Comparison of ENCODE assay signal across 24 cellular contexts in the genomic region with DNA sequence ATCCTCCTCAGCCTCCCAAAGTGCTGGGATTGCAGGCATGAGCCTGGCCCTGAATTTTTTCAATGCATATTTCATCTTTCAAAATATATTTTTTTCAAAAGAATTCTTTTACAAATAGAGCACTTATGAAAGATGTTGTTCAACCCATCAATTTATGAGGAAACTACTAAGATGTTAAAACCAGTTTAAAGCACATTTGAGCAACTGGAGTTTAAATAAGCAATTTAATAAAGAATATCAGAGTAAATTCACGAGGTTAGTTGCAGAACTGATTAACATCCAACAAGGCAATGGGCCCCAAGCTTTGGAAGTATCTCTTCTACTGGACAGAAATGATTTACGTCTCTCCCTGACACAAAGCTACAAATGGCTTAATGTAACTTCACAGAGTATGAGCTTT. TPM values are rescaled to one million over a fixed set of nuclear protein-coding genes. Genes with fewer than 3 reads are reported as not detected.
DNase-seq lines count a peak whose midpoint lies in the region; ATAC-seq, FAIRE-seq and TF ChIP-seq lines count a peak whose summit lies in the region.
"Had no signal": no experiment of that assay in that cellular context is flagged by ENCODE, and none has a peak within 500 bp of the region (broad histone marks: within the 10 kb centered on the region; RNA-seq: fewer than 3 reads in every experiment).

No MANE protein-coding gene starts in this region.

- no peak overlapping the region for H3K4me3 ChIP-seq in HepG2 (replicated peaks in 1 of 3; ENCODE audit: insufficient read depth in 1 of 3, low read depth in 2 of 3, low read length in 3 of 3)
- no peak overlapping the region for H3K4me3 ChIP-seq in right lobe of liver
- no peak overlapping the region for H3K4me3 ChIP-seq in HEK293 (ENCODE audit: low read depth, low read length)
- peak overlapping the region; percentile 53 for H3K4me3 ChIP-seq in endodermal cell (ENCODE audit: low read length)

- TF ChIP-seq POLR2A in HepG2 (IDR thresholded peaks at IDR 0.05; ENCODE audit: insufficient read depth in 1 of 2, low read depth in 2 of 2, low read length in 2 of 2) (no peak), right lobe of liver (IDR thresholded peaks at IDR 0.05) (no peak)

- TF ChIP-seq EP300 in HepG2 (IDR thresholded peaks at IDR 0.05; ENCODE audit: low read depth in 2 of 2, low read length in 2 of 2) (no peak), HepG2 (CRISPR knock-in tag; IDR thresholded peaks at IDR 0.05; ENCODE audit: borderline replicate concordance) (no peak)

- no peaks in the 10 kb centered on the region for H3K79me2 ChIP-seq in HepG2 (ENCODE audit: insufficient read depth, low read length)

- H3K27me3 ChIP-seq in HepG2 (ENCODE audit: control insufficient read depth in 1 of 2, insufficient read depth in 2 of 2, low read length in 2 of 2) (no peaks in the 10 kb centered on the region), right lobe of liver (no peaks in the 10 kb centered on the region), endodermal cell (ENCODE audit: control insufficient read depth, insufficient read depth, low read length, poor library complexity, severe bottlenecking) (no peaks in the 10 kb centered on the region)
- H3K27me3 ChIP-seq: BE2C; BLaER1 treated with 17β-estradiol and CSF1 and Interleukin-3, amounts not matched to agents 10 nM and 100 nM had no signal

- no peak for FAIRE-seq in HepG2 (lab: Jason Lieb, UNC)
- FAIRE-seq: A204.1, D721Med, G401.6, GM12891 had no signal

- no peak for DNase-seq in HepG2 (ENCODE audit: low spot score)
- no peak for DNase-seq in right lobe of liver
- no peak for DNase-seq in endodermal cell
- DNase-seq in NOMO-1 (lab: John Stamatoyannopoulos, UW; ENCODE audit: unreplicated experiment in 2 of 2), result no peak
- DNase-seq: 8988T; ACHN; BE2C; Caco-2; Calu3; CD4-positive, alpha-beta T cell; CD8-positive, alpha-beta T cell; DMS79 treated with DMSO at 0.1 percent for 48 hours; GF-D8 had no signal

- H3K4me1 ChIP-seq in HepG2 (ENCODE audit: insufficient read depth, low read length) (peaks cover 2% of the 10 kb centered on the region), right lobe of liver (peaks cover 0 to 19% (median 2%) of the 10 kb centered on the region in 4 donors), HEK293 (ENCODE audit: control insufficient read depth, insufficient read depth, low read length) (no peaks in the 10 kb centered on the region), endodermal cell (ENCODE audit: control insufficient read depth, insufficient read depth, low read length) (no peaks in the 10 kb centered on the region)
- H3K4me1 ChIP-seq: BE2C; BLaER1 treated with 17β-estradiol and CSF1 and Interleukin-3, amounts not matched to agents 10 nM and 100 nM; Caco-2 had no signal

- TF ChIP-seq CTCF in HepG2 (CRISPR knock-in tag; IDR thresholded peaks at IDR 0.05) (no peak), right lobe of liver (IDR thresholded peaks at IDR 0.05) (no peak), HEK293 (tag by site-specific recombination; IDR thresholded peaks at IDR 0.05) (no peak), endodermal cell (conservative IDR thresholded peaks at IDR 0.05) (no peak)

- H3K27ac ChIP-seq in HepG2 (ENCODE audit: extremely low read length, insufficient read depth, low read length) (no peak overlapping the region), right lobe of liver (no peak overlapping the region), HEK293 (ENCODE audit: extremely low read depth, low read depth, low read length) (no peak overlapping the region), endodermal cell (ENCODE audit: low read depth, low read length) (no peak overlapping the region)
- H3K27ac ChIP-seq: BLaER1 treated with 17β-estradiol and CSF1 and Interleukin-3, amounts not matched to agents 10 nM and 100 nM; C4-2B had no signal

- no peak for ATAC-seq in HepG2
- no peak for ATAC-seq in right lobe of liver
- no peak for ATAC-seq in HG02763 (IDR thresholded peaks at IDR 0.05; ENCODE audit: unreplicated experiment)
- no peak for ATAC-seq in GM18520 (IDR thresholded peaks at IDR 0.05; ENCODE audit: unreplicated experiment)
- ATAC-seq: CD8-positive, alpha-beta T cell had no signal

- no peaks in the 10 kb centered on the region for H4K20me1 ChIP-seq in HepG2 (ENCODE audit: insufficient read depth, low read length)
- H4K20me1 ChIP-seq: BLaER1 treated with 17β-estradiol and CSF1 and Interleukin-3, amounts not matched to agents 10 nM and 100 nM had no signal

- H3K27ac Mint-ChIP-seq in endodermal cell, result no peak overlapping the region
- H3K27ac Mint-ChIP-seq: CD4-positive, alpha-beta T cell; CD8-positive, alpha-beta T cell had no signal

- H3K9me3 ChIP-seq in HepG2 (ENCODE audit: low read length) (peaks cover 5% of the 10 kb centered on the region; the same call in 1 of the 2 replicates), right lobe of liver (peaks cover 0 to 3% (median 0%) of the 10 kb centered on the region in 4 donors), HEK293 (ENCODE audit: control insufficient read depth, insufficient read depth, low read depth, low read length) (no peaks in the 10 kb centered on the region), endodermal cell (ENCODE audit: control insufficient read depth, low read length) (peaks cover 44% of the 10 kb centered on the region)
- H3K9me3 ChIP-seq: BE2C had no signal

- intact Hi-C loops in HepG2 (cut with micrococcal nuclease; ENCODE audit: unreplicated experiment) (no loop called here), right lobe of liver (cut with DNase I) (no loop called here)

- no TSS peak for BruUV-seq in HepG2 (replicated peaks; lab: Mats Ljungman, UMichigan)

- H3K4me1 Mint-ChIP-seq in endodermal cell, result no peaks in the 10 kb centered on the region

- in situ Hi-C loops in HepG2 (cut with HindIII; ENCODE audit: extremely low pct_ligation_motif_present, low pct_unique_long_range_greater_than_20kb), result no loop called here

- H2AFZ ChIP-seq in HepG2 (ENCODE audit: low read length), result no peak overlapping the region

- H3K4me3 Mint-ChIP-seq in endodermal cell, result no peak overlapping the region
- H3K4me3 Mint-ChIP-seq: CD4-positive, alpha-beta T cell; CD8-positive, alpha-beta T cell had no signal

- POLR2A ChIA-PET in HepG2 (lab: Yijun Ruan, JAX), result no interaction called here
- POLR2A ChIA-PET in HEK293 (lab: Yijun Ruan, JAX), result no interaction called here

- 27% methylated on average over 2 of the region's 2 CpGs for whole genome bisulfite sequencing in HepG2 (ENCODE audit: low lambda C conversion rate)
- 80% methylated on average over 2 of the region's 2 CpGs for WGBS in right lobe of liver (ENCODE audit: insufficient coverage, low coverage, low lambda C conversion rate, missing lambda C conversion rate)
- 63 to 94% methylated on average over 2 of the region's 2 CpGs for WGBS in endodermal cell (ENCODE audit: insufficient coverage in 1 of 2, insufficient read length in 1 of 2), 2 experiments

- H3K36me3 ChIP-seq in HepG2 (replicated peaks in 1 of 2; ENCODE audit: control insufficient read depth in 1 of 2, insufficient read depth in 2 of 2, low read length in 2 of 2) (no peaks in the 10 kb centered on the region), right lobe of liver (peaks cover 0 to 9% (median 0%) of the 10 kb centered on the region in 4 donors), HEK293 (ENCODE audit: control insufficient read depth in 2 of 2, insufficient read depth in 1 of 2, low read length in 2 of 2) (no peaks in the 10 kb centered on the region), endodermal cell (ENCODE audit: control insufficient read depth, insufficient read depth, low read length) (peaks cover 44% of the 10 kb centered on the region)
- H3K36me3 ChIP-seq: BE2C had no signal

- H3K4me2 ChIP-seq in HepG2 (ENCODE audit: low read depth, low read length), result no peak overlapping the region
- H3K4me2 ChIP-seq: BLaER1 treated with 17β-estradiol and CSF1 and Interleukin-3, amounts not matched to agents 10 nM and 100 nM had no signal

- peaks cover 38% of the 10 kb centered on the region for H3K9me3 Mint-ChIP-seq in endodermal cell

- H3K9ac ChIP-seq in HepG2 (ENCODE audit: insufficient read depth, low read depth, low read length) (no peak overlapping the region), endodermal cell (ENCODE audit: extremely low read depth, low read length, poor library complexity, severe bottlenecking) (no peak overlapping the region)
- H3K9ac ChIP-seq: BLaER1 treated with 17β-estradiol and CSF1 and Interleukin-3, amounts not matched to agents 10 nM and 100 nM had no signal

- H3K27me3 Mint-ChIP-seq in endodermal cell (ENCODE audit: insufficient read depth), result no peaks in the 10 kb centered on the region
- H3K27me3 Mint-ChIP-seq: CD4-positive, alpha-beta T cell had no signal

- no peak for TF ChIP-seq RAD21 in HepG2 (CRISPR knock-in tag; IDR thresholded peaks at IDR 0.05)

- H3K36me3 Mint-ChIP-seq in endodermal cell (ENCODE audit: low read depth), result peaks cover 58% of the 10 kb centered on the region
- H3K36me3 Mint-ChIP-seq: CD8-positive, alpha-beta T cell had no signal

- CTCF ChIA-PET in HepG2 (lab: Yijun Ruan, JAX; ENCODE audit: low intra/inter-chr PET ratio, low total read pairs), result no interaction called here
- CTCF ChIA-PET in HEK293 (lab: Yijun Ruan, JAX), result interaction anchor here (0.6 kb wide), 1 partner anchor 1037 kb away, joined by 4 read pairs; no protein-coding TSS in a partner anchor

RNA-seq across cellular contexts. Expression of a gene that starts 23.3 kb away (rescaled TPM):
- total RNA-seq in HepG2 (2016; rRNA removed; fragmentation: Illumina TruSeq; extraction: Trizol) (0.09 TPM in 1 of 2 replicates, not detected in the other), right lobe of liver (10 to 100 TPM; 14.9 to 21.9 (median 20.2) TPM), endodermal cell (10 to 100 TPM; 23.8 to 25.4 TPM)
- total RNA-seq in HepG2 (2016; cell fraction: cytosol; rRNA removed; fragmentation: Illumina TruSeq; extraction: Trizol; ENCODE audit: low read depth), result not detected in 2 replicates
- total RNA-seq in HepG2 (2016; cell fraction: insoluble cytoplasmic fraction; rRNA removed; fragmentation: Illumina TruSeq; extraction: Trizol), result not detected in 2 replicates
- total RNA-seq in HepG2 (2016; cell fraction: membrane; rRNA removed; fragmentation: Illumina TruSeq; extraction: Trizol), result not detected in 2 replicates
- total RNA-seq in HepG2 (2016; cell fraction: nucleus; rRNA removed; fragmentation: Illumina TruSeq; extraction: Trizol), result not detected in 2 replicates
- 0.17 and 0.24 TPM in 2 replicates for polyA plus RNA-seq in HepG2 (2011; rRNA removed)
- polyA plus RNA-seq in HepG2 (2011; cell fraction: cytosol; rRNA removed), result 0.12 and 0.24 TPM in 2 replicates
- 0.10 TPM in 1 of 2 replicates, not detected in the other for polyA plus RNA-seq in HepG2 (2011; cell fraction: nucleus; rRNA removed)
- 0.20 and 0.48 TPM in 2 replicates for polyA plus RNA-seq in HepG2 (2012)
- 0.06 TPM in 1 of 2 replicates, not detected in the other for polyA plus RNA-seq in HepG2 (2016; cell fraction: cytosol; fragmentation: Illumina TruSeq; extraction: Trizol; ENCODE audit: low read depth)
- polyA plus RNA-seq in HepG2 (2016; cell fraction: insoluble cytoplasmic fraction; fragmentation: Illumina TruSeq; extraction: Trizol; ENCODE audit: low read depth), result 0.11 TPM in 1 of 2 replicates, not detected in the other
- polyA plus RNA-seq in HepG2 (2016; cell fraction: membrane; fragmentation: Illumina TruSeq; extraction: Trizol; ENCODE audit: low read depth), result 0.06 and 0.15 TPM in 2 replicates
- polyA plus RNA-seq in HepG2 (2016; cell fraction: nucleus; fragmentation: Illumina TruSeq; extraction: Trizol; ENCODE audit: insufficient read depth, low read depth), result not detected in 2 replicates
- polyA minus RNA-seq in HepG2 (2011; rRNA and poly(A)+ RNA removed; ENCODE audit: low replicate concordance), result 0.04 and 0.07 TPM in 2 replicates
- polyA minus RNA-seq in HepG2 (2011; cell fraction: cytosol; rRNA and poly(A)+ RNA removed), result not detected in 2 replicates
- 0.12 TPM in 1 of 2 replicates, not detected in the other for polyA minus RNA-seq in HepG2 (2011; cell fraction: nucleus; rRNA and poly(A)+ RNA removed)
- polyA plus RNA-seq in endodermal cell (2013, experiment 1 of 2), result 7.3 TPM
- polyA plus RNA-seq in endodermal cell (2013, experiment 2 of 2), result 7.9 TPM
- total RNA-seq: A673; Caco-2; Calu3; CD8-positive, alpha-beta T cell had no signal
- polyA plus RNA-seq: AG04450 had no signal

RNA-seq across cellular contexts. Expression of a gene that starts 52.8 kb away (rescaled TPM):
- total RNA-seq in HepG2 (2016; rRNA removed; fragmentation: Illumina TruSeq; extraction: Trizol) (8.2 and 17.3 TPM in 2 replicates), right lobe of liver (10 to 100 TPM; 10.7 to 49.2 (median 25.5) TPM), endodermal cell (10 to 100 TPM; 28.2 to 39.5 TPM)
- 21.9 and 22.2 TPM in 2 replicates for total RNA-seq in HepG2 (2016; cell fraction: cytosol; rRNA removed; fragmentation: Illumina TruSeq; extraction: Trizol; ENCODE audit: low read depth)
- total RNA-seq in HepG2 (2016; cell fraction: insoluble cytoplasmic fraction; rRNA removed; fragmentation: Illumina TruSeq; extraction: Trizol), result 8.5 and 19.3 TPM in 2 replicates
- 11.6 and 11.8 TPM in 2 replicates for total RNA-seq in HepG2 (2016; cell fraction: membrane; rRNA removed; fragmentation: Illumina TruSeq; extraction: Trizol)
- 26.9 and 28.3 TPM in 2 replicates for total RNA-seq in HepG2 (2016; cell fraction: nucleus; rRNA removed; fragmentation: Illumina TruSeq; extraction: Trizol)
- polyA plus RNA-seq in HepG2 (2011; rRNA removed), result 22.7 and 25.8 TPM in 2 replicates
- 15.4 and 23.5 TPM in 2 replicates for polyA plus RNA-seq in HepG2 (2011; cell fraction: cytosol; rRNA removed)
- polyA plus RNA-seq in HepG2 (2011; cell fraction: nucleus; rRNA removed), result 21.1 and 23.8 TPM in 2 replicates
- polyA plus RNA-seq in HepG2 (2012), result 13.2 and 17.3 TPM in 2 replicates
- 2.0 and 2.3 TPM in 2 replicates for polyA plus RNA-seq in HepG2 (2016; cell fraction: cytosol; fragmentation: Illumina TruSeq; extraction: Trizol; ENCODE audit: low read depth)
- 6.8 and 7.6 TPM in 2 replicates for polyA plus RNA-seq in HepG2 (2016; cell fraction: insoluble cytoplasmic fraction; fragmentation: Illumina TruSeq; extraction: Trizol; ENCODE audit: low read depth)
- polyA plus RNA-seq in HepG2 (2016; cell fraction: membrane; fragmentation: Illumina TruSeq; extraction: Trizol; ENCODE audit: low read depth), result 3.5 and 4.1 TPM in 2 replicates
- 28.4 and 32.6 TPM in 2 replicates for polyA plus RNA-seq in HepG2 (2016; cell fraction: nucleus; fragmentation: Illumina TruSeq; extraction: Trizol; ENCODE audit: insufficient read depth, low read depth)
- 47.4 and 97.4 TPM in 2 replicates for polyA minus RNA-seq in HepG2 (2011; rRNA and poly(A)+ RNA removed; ENCODE audit: low replicate concordance)
- 23.1 and 28.7 TPM in 2 replicates for polyA minus RNA-seq in HepG2 (2011; cell fraction: cytosol; rRNA and poly(A)+ RNA removed)
- 45.4 and 58.3 TPM in 2 replicates for polyA minus RNA-seq in HepG2 (2011; cell fraction: nucleus; rRNA and poly(A)+ RNA removed)
- 18.9 TPM for polyA plus RNA-seq in endodermal cell (2013, experiment 1 of 2)
- 21.5 TPM for polyA plus RNA-seq in endodermal cell (2013, experiment 2 of 2)

Comparison
In these comparisons a context has a peak if more than half of its experiments do, and no peak if none do; other contexts are left out.
1. RNA of a gene that starts 23.3 kb away (total RNA-seq): 23.8 to 25.4 TPM in endodermal cell and 14.9 to 21.9 TPM in right lobe of liver; 0.09 TPM in HepG2; every median in the first group is over 10 times any median in the second.